Comparison of ENCODE assay signal across 8 cellular contexts in the genomic region with DNA sequence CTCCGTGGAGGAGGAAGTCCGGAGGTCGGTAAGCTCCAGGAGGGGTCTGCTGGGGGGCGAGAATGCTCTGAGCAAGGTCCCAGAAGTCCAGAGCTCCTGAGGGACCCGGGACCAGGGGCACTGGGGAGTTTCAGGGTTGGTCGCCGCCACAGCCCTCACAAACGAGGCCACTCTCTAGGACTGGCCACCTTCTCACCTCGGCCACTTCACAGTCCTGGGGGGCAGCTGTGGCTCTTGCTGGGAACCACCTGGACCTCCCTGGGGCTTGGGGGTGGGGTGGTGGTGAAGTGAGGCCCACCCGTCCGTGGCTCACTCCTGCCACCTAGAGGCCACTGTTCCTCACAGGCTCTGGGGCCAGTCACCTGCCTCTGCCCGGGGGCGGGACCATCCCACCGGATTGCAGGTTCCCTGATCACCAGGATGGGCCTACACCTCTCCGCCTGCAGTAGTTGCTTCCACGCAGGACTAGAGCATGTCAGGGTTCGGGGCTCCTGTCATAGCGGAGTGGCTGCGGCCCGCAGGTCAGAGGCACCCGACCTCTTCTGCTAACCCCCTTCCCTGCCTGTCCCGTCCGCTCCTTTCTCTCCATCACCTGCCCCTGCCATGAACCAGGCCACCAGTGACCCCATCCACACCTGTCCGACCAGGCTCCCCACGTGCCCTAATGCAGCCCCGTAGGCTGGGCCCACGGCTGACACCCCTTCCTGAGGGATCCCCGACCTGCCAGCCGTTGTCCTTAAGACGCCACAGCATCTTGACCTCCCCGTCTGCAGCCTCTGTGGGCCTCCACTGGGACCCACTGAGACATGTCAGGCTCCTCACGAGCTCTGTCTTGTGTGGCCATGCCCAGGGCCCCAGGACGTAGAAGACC. TPM values are rescaled to one million over a fixed set of nuclear protein-coding genes. Genes with fewer than 3 reads are reported as not detected.
DNase-seq lines count a peak whose midpoint lies in the region; ATAC-seq and TF ChIP-seq lines count a peak whose summit lies in the region.

No MANE protein-coding gene starts in this region.

- no peak overlapping the region for H3K27ac ChIP-seq in CD8-positive, alpha-beta memory T cell (ENCODE audit: low read depth, low read length)
- peak overlapping the region; percentile 43 for H3K27ac ChIP-seq in naive thymus-derived CD4-positive, alpha-beta T cell (ENCODE audit: low read depth, low read length)

- H3K9me3 ChIP-seq in CD8-positive, alpha-beta memory T cell (ENCODE audit: low read length): no peaks in the 10 kb centered on the region
- no peaks in the 10 kb centered on the region for H3K9me3 ChIP-seq in naive thymus-derived CD4-positive, alpha-beta T cell (ENCODE audit: control insufficient read depth in 2 of 3, low read length in 3 of 3)

- TF ChIP-seq CTCF in HFF-Myc (IDR thresholded peaks at IDR 0.05; ENCODE audit: low read depth, low read length, missing control alignments): peak; percentile 87

- H3K27ac Mint-ChIP-seq in CD8-positive, alpha-beta memory T cell: no peak overlapping the region
- peak overlapping the region; percentile 65 to 75 for H3K27ac Mint-ChIP-seq in effector memory CD8-positive, alpha-beta T cell
- H3K27ac Mint-ChIP-seq in naive thymus-derived CD4-positive, alpha-beta T cell: peak overlapping the region in 7 of 9 donors; percentile 14 to 82 (median 52)
- no peak overlapping the region for H3K27ac Mint-ChIP-seq in stimulated activated naive B cell treated with anti-CD40 and anti-IgM and Interleukin-4, amounts not matched to agents 10 μg/mL and 1 μg/mL and 100 μg/mL, for 72 hours

- CTCF ChIA-PET in CD8-positive, alpha-beta memory T cell (lab: Charles Lee): interaction anchor here (0.6 to 3.2 kb wide), 14 partner anchors 13 to 476 kb away, joined by 3 to 28 read pairs (median 4); partner anchors contain the start of genes C20orf204, LKAAEAR1, PRPF6 and SAMD10
- CTCF ChIA-PET in naive thymus-derived CD4-positive, alpha-beta T cell (lab: Charles Lee): interaction anchor here (0.5 to 4.3 kb wide), 10 partner anchors 11 to 532 kb away, joined by 3 to 54 read pairs (median 3); partner anchors contain the start of genes C20orf204 and PRPF6

- DNase-seq in CD8-positive, alpha-beta memory T cell: peak; percentile 66 to 84 (median 70)
- DNase-seq in HFF-Myc (ENCODE audit: extremely low read depth, low read depth) (no peak), NCI-H748 treated with DMSO at 0.1 percent for 48 hours (lab: John Stamatoyannopoulos, UW) (peak; percentile 7), cortex of kidney (lab: John Stamatoyannopoulos, UW) (no peak)
- peak; percentile 94 for DNase-seq in activated CD8-positive, alpha-beta memory T cell treated with anti-CD3 and anti-CD28 coated beads for 24 hours
- DNase-seq in effector memory CD8-positive, alpha-beta T cell: peak; percentile 75 to 78 (median 77)
- peak; percentile 55 to 86 (median 69) for DNase-seq in naive thymus-derived CD4-positive, alpha-beta T cell
- peak; percentile 60 for DNase-seq in stimulated activated naive B cell treated with anti-CD40 and anti-IgM and Interleukin-4, amounts not matched to agents 10 μg/mL and 1 μg/mL and 100 μg/mL, for 72 hours

- ATAC-seq in effector memory CD8-positive, alpha-beta T cell (replicated peaks): peak; percentile 82
- peak; percentile 89 for ATAC-seq in naive thymus-derived CD4-positive, alpha-beta T cell
- ATAC-seq in stimulated activated naive B cell treated with anti-CD40 and anti-IgM and Interleukin-4, amounts not matched to agents 10 μg/mL and 1 μg/mL and 100 μg/mL, for 72 hours (replicated peaks): peak; percentile 88 to 90

- H3K36me3 ChIP-seq in CD8-positive, alpha-beta memory T cell (ENCODE audit: insufficient read depth, low read length): no peaks in the 10 kb centered on the region
- no peaks in the 10 kb centered on the region for H3K36me3 ChIP-seq in naive thymus-derived CD4-positive, alpha-beta T cell (ENCODE audit: control insufficient read depth in 2 of 3, insufficient read depth in 3 of 3, low read length in 3 of 3)

- no peaks in the 10 kb centered on the region for H3K36me3 Mint-ChIP-seq in CD8-positive, alpha-beta memory T cell
- peaks cover 4% of the 10 kb centered on the region for H3K36me3 Mint-ChIP-seq in effector memory CD8-positive, alpha-beta T cell (ENCODE audit: insufficient read depth)
- H3K36me3 Mint-ChIP-seq in naive thymus-derived CD4-positive, alpha-beta T cell: peaks cover 0 to 2% (median 0%) of the 10 kb centered on the region in 5 donors
- peaks cover 0 to 2% of the 10 kb centered on the region in 2 donors for H3K36me3 Mint-ChIP-seq in stimulated activated naive B cell treated with anti-CD40 and anti-IgM and Interleukin-4, amounts not matched to agents 10 μg/mL and 1 μg/mL and 100 μg/mL, for 72 hours

- peaks cover 15% of the 10 kb centered on the region for H3K4me1 ChIP-seq in CD8-positive, alpha-beta memory T cell (ENCODE audit: insufficient read depth, low read length)
- peaks cover 0 to 15% of the 10 kb centered on the region in 2 donors for H3K4me1 ChIP-seq in naive thymus-derived CD4-positive, alpha-beta T cell (ENCODE audit: control insufficient read depth in 2 of 2, insufficient read depth in 2 of 2, low read length in 2 of 2)

- POLR2A ChIA-PET in CD8-positive, alpha-beta memory T cell (lab: Charles Lee): interaction anchor here (0.9 kb wide), 1 partner anchor 19 kb away, joined by 4 read pairs; no protein-coding TSS in a partner anchor
- POLR2A ChIA-PET in naive thymus-derived CD4-positive, alpha-beta T cell (lab: Charles Lee): interaction anchor here (0.7 to 1.9 kb wide), 5 partner anchors 17 to 77 kb away, joined by 3 to 23 read pairs (median 3); partner anchors contain the start of gene PRPF6

- H3K4me3 ChIP-seq in CD8-positive, alpha-beta memory T cell (ENCODE audit: low read length): no peak overlapping the region
- H3K4me3 ChIP-seq in HFF-Myc (replicated peaks; ENCODE audit: low read depth, low read length): no peak overlapping the region
- H3K4me3 ChIP-seq in naive thymus-derived CD4-positive, alpha-beta T cell (ENCODE audit: low read length): peak overlapping the region; percentile 16

- peaks cover 2 to 18% (median 13%) of the 10 kb centered on the region in 3 donors for H3K4me1 Mint-ChIP-seq in CD8-positive, alpha-beta memory T cell
- H3K4me1 Mint-ChIP-seq in effector memory CD8-positive, alpha-beta T cell (ENCODE audit: low read depth in 2 of 2): peaks cover 10 to 19% of the 10 kb centered on the region in 2 donors
- peaks cover 0 to 30% (median 11%) of the 10 kb centered on the region in 7 donors for H3K4me1 Mint-ChIP-seq in naive thymus-derived CD4-positive, alpha-beta T cell
- H3K4me1 Mint-ChIP-seq in stimulated activated naive B cell treated with anti-CD40 and anti-IgM and Interleukin-4, amounts not matched to agents 10 μg/mL and 1 μg/mL and 100 μg/mL, for 72 hours: peaks cover 13 to 25% of the 10 kb centered on the region in 2 donors

- intact Hi-C loops in naive thymus-derived CD4-positive, alpha-beta T cell (cut with micrococcal nuclease): loop anchor here (1.0 to 5.0 kb wide), 6 partner anchors 9 to 521 kb away; partner anchors contain the start of genes PTK6 (in 1 of the 2) and SOX18 (in 1 of the 2)

- H3K27me3 Mint-ChIP-seq in CD8-positive, alpha-beta memory T cell: peaks cover 5 to 14% of the 10 kb centered on the region in 2 donors
- peaks cover 10 to 23% of the 10 kb centered on the region in 2 donors for H3K27me3 Mint-ChIP-seq in effector memory CD8-positive, alpha-beta T cell
- H3K27me3 Mint-ChIP-seq in naive thymus-derived CD4-positive, alpha-beta T cell: peaks cover 4 to 8% (median 5%) of the 10 kb centered on the region in 5 donors
- H3K27me3 Mint-ChIP-seq in stimulated activated naive B cell treated with anti-CD40 and anti-IgM and Interleukin-4, amounts not matched to agents 10 μg/mL and 1 μg/mL and 100 μg/mL, for 72 hours: peaks cover 22 to 33% of the 10 kb centered on the region in 2 donors

- H3K4me3 Mint-ChIP-seq in CD8-positive, alpha-beta memory T cell: peak overlapping the region in 5 of 7 donors; percentile 3 to 53 (median 44)
- peak overlapping the region in 1 of 2 donors; percentile 79 for H3K4me3 Mint-ChIP-seq in effector memory CD8-positive, alpha-beta T cell
- peak overlapping the region; percentile 52 to 85 (median 72) for H3K4me3 Mint-ChIP-seq in naive thymus-derived CD4-positive, alpha-beta T cell
- H3K4me3 Mint-ChIP-seq in stimulated activated naive B cell treated with anti-CD40 and anti-IgM and Interleukin-4, amounts not matched to agents 10 μg/mL and 1 μg/mL and 100 μg/mL, for 72 hours: peak overlapping the region; percentile 32 to 63

- no peaks in the 10 kb centered on the region for H3K27me3 ChIP-seq in CD8-positive, alpha-beta memory T cell (ENCODE audit: insufficient read depth, low read length, poor library complexity, severe bottlenecking)
- H3K27me3 ChIP-seq in naive thymus-derived CD4-positive, alpha-beta T cell (ENCODE audit: control insufficient read depth in 2 of 2, insufficient read depth in 2 of 2, low read length in 2 of 2): no peaks in the 10 kb centered on the region

- H3K9me3 Mint-ChIP-seq in CD8-positive, alpha-beta memory T cell: no peaks in the 10 kb centered on the region
- no peaks in the 10 kb centered on the region for H3K9me3 Mint-ChIP-seq in effector memory CD8-positive, alpha-beta T cell
- H3K9me3 Mint-ChIP-seq in naive thymus-derived CD4-positive, alpha-beta T cell: no peaks in the 10 kb centered on the region
- no peaks in the 10 kb centered on the region for H3K9me3 Mint-ChIP-seq in stimulated activated naive B cell treated with anti-CD40 and anti-IgM and Interleukin-4, amounts not matched to agents 10 μg/mL and 1 μg/mL and 100 μg/mL, for 72 hours

RNA-seq across cellular contexts. Expression of gene TCEA2, which starts 5.1 kb away (rescaled TPM):
- total RNA-seq in CD8-positive, alpha-beta memory T cell: 10 to 100 TPM; 24.2 to 24.5 TPM
- polyA plus RNA-seq in CD8-positive, alpha-beta memory T cell: 30.9 TPM
- total RNA-seq in naive thymus-derived CD4-positive, alpha-beta T cell: 10 to 100 TPM; 35.5 to 73.2 (median 47.3) TPM
- polyA plus RNA-seq in naive thymus-derived CD4-positive, alpha-beta T cell: 10 to 100 TPM; 22.2 to 33.2 TPM

RNA-seq across cellular contexts. Expression of gene SOX18, which starts 8.4 kb away (rescaled TPM):
- total RNA-seq in CD8-positive, alpha-beta memory T cell: not detected
- not detected for polyA plus RNA-seq in CD8-positive, alpha-beta memory T cell
- total RNA-seq in naive thymus-derived CD4-positive, alpha-beta T cell: 1 to 10 TPM in 1 of 5 experiments, under 1 TPM in 1, not detected in 3; 0.20 to 1.7 TPM
- polyA plus RNA-seq in naive thymus-derived CD4-positive, alpha-beta T cell: not detected

RNA-seq across cellular contexts. Expression of gene RGS19, which starts 21.5 kb away (rescaled TPM):
- 10 to 100 TPM; 35.3 to 36.9 TPM for total RNA-seq in CD8-positive, alpha-beta memory T cell
- 120 TPM for polyA plus RNA-seq in CD8-positive, alpha-beta memory T cell
- 10 to 100 TPM; 21.8 to 93.4 (median 23.6) TPM for total RNA-seq in naive thymus-derived CD4-positive, alpha-beta T cell
- 10 to 100 TPM; 55.2 to 66.8 TPM for polyA plus RNA-seq in naive thymus-derived CD4-positive, alpha-beta T cell

RNA-seq across cellular contexts. Expression of gene C20orf204, which starts 21.9 kb away (rescaled TPM):
- 1 to 10 TPM; 2.4 to 2.7 TPM for total RNA-seq in CD8-positive, alpha-beta memory T cell
- 0.40 TPM for polyA plus RNA-seq in CD8-positive, alpha-beta memory T cell
- total RNA-seq in naive thymus-derived CD4-positive, alpha-beta T cell: 10 to 100 TPM in 3 of 5 experiments, 1 to 10 TPM in 2; 4.7 to 24.6 (median 12.5) TPM
- polyA plus RNA-seq in naive thymus-derived CD4-positive, alpha-beta T cell: under 1 TPM in 1 of 2 donors, not detected in 1; 0.39 TPM

RNA-seq across cellular contexts. Expression of gene OPRL1, which starts 22.0 kb away (rescaled TPM):
- under 1 TPM; 0.38 to 0.44 TPM for total RNA-seq in CD8-positive, alpha-beta memory T cell
- polyA plus RNA-seq in CD8-positive, alpha-beta memory T cell: 0.49 TPM
- total RNA-seq in naive thymus-derived CD4-positive, alpha-beta T cell: 1 to 10 TPM in 3 of 5 experiments, under 1 TPM in 2; 0.75 to 6.1 (median 1.1) TPM
- 1 to 10 TPM in 1 of 2 donors, under 1 TPM in 1; 0.18 to 1.3 TPM for polyA plus RNA-seq in naive thymus-derived CD4-positive, alpha-beta T cell

Comparison
In these comparisons a context has a peak if more than half of its experiments do, and no peak if none do; other contexts are left out.
1. DNase-seq: peak in CD8-positive, alpha-beta memory T cell (5 of 5), NCI-H748 treated with DMSO at 0.1 percent for 48 hours (single experiment), activated CD8-positive, alpha-beta memory T cell treated with anti-CD3 and anti-CD28 coated beads for 24 hours (single experiment), effector memory CD8-positive, alpha-beta T cell (3 of 3), naive thymus-derived CD4-positive, alpha-beta T cell (9 of 9) and stimulated activated naive B cell treated with anti-CD40 and anti-IgM and Interleukin-4, amounts not matched to agents 10 μg/mL and 1 μg/mL and 100 μg/mL, for 72 hours (single experiment); none in HFF-Myc (single experiment) and cortex of kidney (single experiment).
2. H3K27ac Mint-ChIP-seq: peak in effector memory CD8-positive, alpha-beta T cell (2 of 2) and naive thymus-derived CD4-positive, alpha-beta T cell (7 of 9); none in CD8-positive, alpha-beta memory T cell (0 of 8) and stimulated activated naive B cell treated with anti-CD40 and anti-IgM and Interleukin-4, amounts not matched to agents 10 μg/mL and 1 μg/mL and 100 μg/mL, for 72 hours (single experiment).
3. Peak in every context shown above with its lines, with median percentiles within 50 percentile points of each other: ATAC-seq.